24 cellular contexts compared by ENCODE assay signal in genomic region chr2:47519147-47519537, GRCh38. TPM values are rescaled to one million over a fixed set of nuclear protein-coding genes. Genes with fewer than 3 reads are reported as not detected.
DNase-seq lines count a peak whose midpoint lies in the region; FAIRE-seq and TF ChIP-seq lines count a peak whose summit lies in the region.
"Had no signal": no experiment of that assay in that cellular context is flagged by ENCODE, and none has a peak within 500 bp of the region (broad histone marks: within the 10 kb centered on the region; RNA-seq: fewer than 3 reads in every experiment).

No MANE protein-coding gene starts in this region.

- no peaks in the 10 kb centered on the region for H3K9me2 ChIP-seq in hepatocyte (replicated peaks; ENCODE audit: insufficient read depth)

- no peak overlapping the region for H2AK5ac ChIP-seq in neuronal stem cell (ENCODE audit: low read depth, low read length)

- TF ChIP-seq POLR2A in erythroblast (IDR thresholded peaks at IDR 0.05; ENCODE audit: low read length): no peak

- FAIRE-seq in bronchial epithelial cell (lab: Jason Lieb, UNC): peak; percentile 32

- peak overlapping the region in 9 of 11 experiments; percentile 72 to 88 (median 86); a peak in 15 of 22 replicates for H3K9ac ChIP-seq in BLaER1 treated with 17β-estradiol and CSF1 and Interleukin-3, amounts not matched to agents 10 nM and 100 nM
- H3K9ac ChIP-seq in neuronal stem cell (ENCODE audit: low read depth, low read length, poor library complexity): no peak overlapping the region

- no peaks in the 10 kb centered on the region for H3K9me3 ChIP-seq in BLaER1 treated with 17β-estradiol and CSF1 and Interleukin-3, amounts not matched to agents 10 nM and 100 nM (replicated peaks in 1 of 11)
- no peaks in the 10 kb centered on the region for H3K9me3 ChIP-seq in neuronal stem cell (replicated peaks in 1 of 2; ENCODE audit: control insufficient read depth in 2 of 2, insufficient read depth in 1 of 2, low read depth in 1 of 2, low read length in 2 of 2)
- no peaks in the 10 kb centered on the region for H3K9me3 ChIP-seq in hepatocyte (ENCODE audit: low read depth)
- H3K9me3 ChIP-seq: stomach had no signal

- no peak overlapping the region for H4K91ac ChIP-seq in neuronal stem cell (ENCODE audit: low read depth, low read length, poor library complexity)

- H2BK15ac ChIP-seq in neuronal stem cell (ENCODE audit: low read length): no peak overlapping the region

- H2BK120ac ChIP-seq in neuronal stem cell (ENCODE audit: low read depth, low read length): no peak overlapping the region

- peak overlapping the region; percentile 46 for H2BK12ac ChIP-seq in neuronal stem cell (ENCODE audit: low read length)

- WGBS in neuronal stem cell (ENCODE audit: extremely low coverage in 2 of 2, insufficient read length in 2 of 2, insufficient replicate concordance in 1 of 2), 2 donors: no CpG with 5 or more reads among the region's 9 CpGs
- WGBS in hepatocyte (ENCODE audit: low lambda C conversion rate, missing lambda C conversion rate): 96% methylated on average over 9 of the region's 9 CpGs

- DNase-seq in NAMALWA (ENCODE audit: low spot score): peak; percentile 52
- no peak for DNase-seq in bronchial epithelial cell (ENCODE audit: low read depth)
- DNase-seq in neuronal stem cell (ENCODE audit: low spot score): no peak
- no peak for DNase-seq in erythroblast (lab: John Stamatoyannopoulos, UW)
- no peak for DNase-seq in hepatocyte (ENCODE audit: low spot score)
- DNase-seq in MV-4-11 (lab: John Stamatoyannopoulos, UW): no peak
- no peak for DNase-seq in cortex of kidney (lab: John Stamatoyannopoulos, UW)
- DNase-seq: activated naive CD4-positive, alpha-beta T cell treated with anti-CD3 and anti-CD28 coated beads, Interleukin-2, amount 50 U/mL, for 16 hours; activated T-cell treated with anti-CD3 and anti-CD28 coated beads, Interleukin-2, amount 50 U/mL, for 72 hours; DMS53; endodermal cell; mammary epithelial cell; NCI-H1092; NCI-H1930; NCI-H2227 treated with DMSO at 0.1 percent for 48 hours; NCI-H748 treated with DMSO at 0.1 percent for 48 hours; right cardiac atrium; Right ventricle myocardium superior; stimulated activated CD4-positive, alpha-beta T cell treated with anti-CD3 and anti-CD28 coated beads, Interleukin-4, amount 100 ng/mL, for 4 hours; stomach had no signal

- peak overlapping the region; percentile 46 for H3K18ac ChIP-seq in neuronal stem cell (ENCODE audit: low read length)

- H3K4me1 ChIP-seq in BLaER1 treated with 17β-estradiol and CSF1 and Interleukin-3, amounts not matched to agents 10 nM and 100 nM: peaks cover 17 to 73% (median 67%) of the 10 kb centered on the region in 10 experiments
- peaks cover 11 to 28% of the 10 kb centered on the region in 2 donors for H3K4me1 ChIP-seq in neuronal stem cell (ENCODE audit: control insufficient read depth in 2 of 2, insufficient read depth in 1 of 2, low read depth in 1 of 2, low read length in 2 of 2)
- H3K4me1 ChIP-seq in hepatocyte (ENCODE audit: insufficient read depth): no peaks in the 10 kb centered on the region

- TF ChIP-seq CTCF in bronchial epithelial cell (IDR thresholded peaks at IDR 0.05; ENCODE audit: insufficient read depth, low read length, severe bottlenecking) (no peak), hepatocyte (IDR thresholded peaks at IDR 0.05; ENCODE audit: poor library complexity) (no peak)

- no peak overlapping the region for H3K23ac ChIP-seq in neuronal stem cell (ENCODE audit: low read depth, low read length, poor library complexity)

- H2BK5ac ChIP-seq in neuronal stem cell (ENCODE audit: low read length): no peak overlapping the region

- no peaks in the 10 kb centered on the region for H3K27me3 ChIP-seq in BLaER1 treated with 17β-estradiol and CSF1 and Interleukin-3, amounts not matched to agents 10 nM and 100 nM
- peaks cover 4% of the 10 kb centered on the region for H3K27me3 ChIP-seq in bronchial epithelial cell (ENCODE audit: control insufficient read depth, insufficient read depth, low read length)
- H3K27me3 ChIP-seq in neuronal stem cell (ENCODE audit: control insufficient read depth in 3 of 3, insufficient read depth in 3 of 3, low read depth in 1 of 3, low read length in 3 of 3): no peaks in the 10 kb centered on the region
- H3K27me3 ChIP-seq in hepatocyte: no peaks in the 10 kb centered on the region

- H3K79me1 ChIP-seq in neuronal stem cell (ENCODE audit: low read depth, low read length): no peaks in the 10 kb centered on the region

- H2AFZ ChIP-seq in neuronal stem cell (ENCODE audit: low read length) (no peak overlapping the region), hepatocyte (no peak overlapping the region)

- no peaks in the 10 kb centered on the region for H3K79me2 ChIP-seq in hepatocyte

- peak overlapping the region in 1 of 10 experiments; percentile 12; a peak in 3 of 20 replicates for H3K4me3 ChIP-seq in BLaER1 treated with 17β-estradiol and CSF1 and Interleukin-3, amounts not matched to agents 10 nM and 100 nM
- H3K4me3 ChIP-seq in bronchial epithelial cell (ENCODE audit: low read depth, low read length) (no peak overlapping the region), neuronal stem cell (ENCODE audit: low read length in 2 of 2) (no peak overlapping the region), hepatocyte (no peak overlapping the region)
- H3K4me3 ChIP-seq: stomach had no signal

- H4K20me1 ChIP-seq in BLaER1 treated with 17β-estradiol and CSF1 and Interleukin-3, amounts not matched to agents 10 nM and 100 nM: no peaks in the 10 kb centered on the region
- H4K20me1 ChIP-seq in hepatocyte (ENCODE audit: insufficient read depth, poor library complexity, severe bottlenecking): no peaks in the 10 kb centered on the region

- H3K27ac ChIP-seq in BLaER1 treated with 17β-estradiol and CSF1 and Interleukin-3, amounts not matched to agents 10 nM and 100 nM: peak overlapping the region in 9 of 11 experiments; percentile 84 to 92 (median 90); a peak in 18 of 22 replicates
- H3K27ac ChIP-seq in neuronal stem cell (replicated peaks; ENCODE audit: low read length): no peak overlapping the region
- no peak overlapping the region for H3K27ac ChIP-seq in hepatocyte
- H3K27ac ChIP-seq: stomach had no signal

- H3K4ac ChIP-seq in neuronal stem cell (ENCODE audit: low read length): no peak overlapping the region

- no peaks in the 10 kb centered on the region; a peak in 1 of 22 replicates for H3K36me3 ChIP-seq in BLaER1 treated with 17β-estradiol and CSF1 and Interleukin-3, amounts not matched to agents 10 nM and 100 nM
- H3K36me3 ChIP-seq in bronchial epithelial cell (ENCODE audit: control insufficient read depth, insufficient read depth, low read length) (no peaks in the 10 kb centered on the region), neuronal stem cell (replicated peaks in 1 of 2; ENCODE audit: control insufficient read depth in 2 of 2, insufficient read depth in 2 of 2, low read length in 2 of 2) (peaks cover 6 to 42% of the 10 kb centered on the region in 2 donors), hepatocyte (replicated peaks; ENCODE audit: insufficient read depth, low read depth) (no peaks in the 10 kb centered on the region)
- H3K36me3 ChIP-seq: stomach had no signal

- no peak overlapping the region for H3K14ac ChIP-seq in neuronal stem cell (ENCODE audit: low read length)

- H4K8ac ChIP-seq in neuronal stem cell (ENCODE audit: low read depth, low read length): no peak overlapping the region

- peak overlapping the region; percentile 88 to 99 (median 95); a peak in 20 of 22 replicates for H3K4me2 ChIP-seq in BLaER1 treated with 17β-estradiol and CSF1 and Interleukin-3, amounts not matched to agents 10 nM and 100 nM
- H3K4me2 ChIP-seq in neuronal stem cell (ENCODE audit: insufficient read depth, low read length, poor library complexity, severe bottlenecking): no peak overlapping the region
- no peak overlapping the region for H3K4me2 ChIP-seq in hepatocyte

RNA-seq across cellular contexts. Expression of gene KCNK12, which starts 51.6 kb away (rescaled TPM):
- total RNA-seq in bronchial epithelial cell (under 0.01 TPM in 2 replicates), hepatocyte (9.6 and 9.8 TPM in 2 replicates)
- polyA plus RNA-seq in neuronal stem cell (2013, experiment 1 of 2): 7.9 TPM
- 7.8 TPM for polyA plus RNA-seq in neuronal stem cell (2013, experiment 2 of 2)
- polyA plus RNA-seq in hepatocyte: 27.6 and 30.0 TPM in 2 replicates
- total RNA-seq: HT-29, mammary epithelial cell, osteocyte, right cardiac atrium had no signal
- polyA plus RNA-seq: CD14-positive monocyte, mammary epithelial cell had no signal

Comparison
In these comparisons a context has a peak if more than half of its experiments do, and no peak if none do; other contexts are left out.
1. H3K27ac ChIP-seq: peak in BLaER1 treated with 17β-estradiol and CSF1 and Interleukin-3, amounts not matched to agents 10 nM and 100 nM (9 of 11); none in neuronal stem cell (single experiment) and hepatocyte (single experiment).
2. H3K4me2 ChIP-seq: peak in BLaER1 treated with 17β-estradiol and CSF1 and Interleukin-3, amounts not matched to agents 10 nM and 100 nM (11 of 11); none in neuronal stem cell (single experiment) and hepatocyte (single experiment).
3. RNA of gene KCNK12, which starts 51.6 kb away (total RNA-seq): 9.6 to 9.8 TPM in hepatocyte; under 0.01 TPM in bronchial epithelial cell; every median in the first group is over 10 times any median in the second.